9 cellular contexts compared by ENCODE assay signal in the genomic region with DNA sequence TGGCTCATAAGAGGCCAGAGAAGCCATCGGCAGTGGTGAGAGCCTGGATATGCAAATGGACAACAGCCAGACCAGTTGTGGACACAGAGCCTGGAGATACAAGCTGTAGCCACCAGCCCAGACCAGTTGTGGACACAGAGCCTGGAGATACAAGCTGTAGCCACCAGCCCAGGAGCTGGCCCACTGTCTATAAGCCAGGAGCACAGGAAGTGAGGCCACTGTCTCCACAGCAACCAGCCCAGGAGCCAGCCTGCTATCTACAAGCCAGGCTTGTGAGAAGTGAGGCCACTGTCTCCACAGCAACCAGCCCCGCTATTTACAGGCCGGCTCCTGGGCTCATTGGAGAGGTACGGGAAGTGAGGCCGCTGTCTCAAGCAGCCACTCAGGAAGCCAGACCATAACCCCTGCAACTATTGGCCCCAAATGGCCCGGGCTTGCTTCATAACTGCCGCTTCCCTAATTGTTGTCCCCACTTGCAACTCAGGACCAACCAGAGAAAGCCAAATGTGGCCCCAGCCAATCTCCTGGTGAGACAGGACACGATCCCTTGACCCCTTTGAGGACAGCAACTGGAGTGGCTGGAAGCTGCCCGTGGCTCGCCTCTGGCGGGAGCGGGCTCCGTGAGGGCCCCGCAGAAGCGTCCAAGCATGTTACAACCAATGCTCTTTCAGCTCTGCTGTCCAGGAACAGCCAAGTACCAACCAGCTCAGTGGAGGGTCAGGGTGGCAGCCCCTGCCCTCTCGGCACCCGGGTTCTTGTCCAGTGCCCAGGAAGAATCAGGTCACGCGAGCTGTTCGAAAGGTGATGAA. TPM values are rescaled to one million over a fixed set of nuclear protein-coding genes. Genes with fewer than 3 reads are reported as not detected.
DNase-seq lines count a peak whose midpoint lies in the region; ATAC-seq and TF ChIP-seq lines count a peak whose summit lies in the region.
"Had no signal": no experiment of that assay in that cellular context is flagged by ENCODE, and none has a peak within 500 bp of the region (broad histone marks: within the 10 kb centered on the region; RNA-seq: fewer than 3 reads in every experiment).

No MANE protein-coding gene starts in this region.

- no peak overlapping the region for H3K27ac ChIP-seq in left ventricle myocardium inferior (replicated peaks)
- no peak overlapping the region for H3K27ac ChIP-seq in CD8-positive, alpha-beta memory T cell (ENCODE audit: low read depth, low read length)

- H3K4me1 Mint-ChIP-seq in CD8-positive, alpha-beta memory T cell = no peaks in the 10 kb centered on the region

- H3K9me3 Mint-ChIP-seq in CD8-positive, alpha-beta memory T cell = no peaks in the 10 kb centered on the region

- H3K36me3 Mint-ChIP-seq in CD8-positive, alpha-beta memory T cell = no peaks in the 10 kb centered on the region

- peak overlapping the region in 1 of 8 donors; percentile 77 for H3K27ac Mint-ChIP-seq in CD8-positive, alpha-beta memory T cell

- CTCF ChIA-PET in CD8-positive, alpha-beta memory T cell (lab: Charles Lee) = interaction anchor here (0.7 to 1.4 kb wide), 4 partner anchors 8 to 178 kb away, joined by 3 to 4 read pairs (median 4); no protein-coding TSS in a partner anchor

- DNase-seq in CD1c-positive myeloid dendritic cell (ENCODE audit: extremely low spot score) = peak; percentile 87
- DNase-seq in SHP77 treated with DMSO at 0.1 percent for 48 hours (lab: John Stamatoyannopoulos, UW) = peak; percentile 13
- peak; percentile 44 for DNase-seq in left ventricle myocardium inferior
- no peak for DNase-seq in stimulated activated CD4-positive, alpha-beta T cell treated with anti-CD3 and anti-CD28 coated beads, Interleukin-12 subunit alpha, Interleukin-12 subunit beta, amount 100 ng/mL, for 4 hours
- DNase-seq in CD8-positive, alpha-beta memory T cell = no peak

- POLR2A ChIA-PET in CD8-positive, alpha-beta memory T cell (lab: Charles Lee) = no interaction called here

- H3K9me3 ChIP-seq in left ventricle myocardium inferior (replicated peaks) = no peaks in the 10 kb centered on the region
- H3K9me3 ChIP-seq in CD8-positive, alpha-beta memory T cell (ENCODE audit: low read length) = no peaks in the 10 kb centered on the region

- no peak overlapping the region for H3K4me3 ChIP-seq in left ventricle myocardium inferior
- H3K4me3 ChIP-seq in CD8-positive, alpha-beta memory T cell (ENCODE audit: low read length) = no peak overlapping the region

- no peaks in the 10 kb centered on the region for H3K4me1 ChIP-seq in left ventricle myocardium inferior
- no peaks in the 10 kb centered on the region for H3K4me1 ChIP-seq in CD8-positive, alpha-beta memory T cell (ENCODE audit: insufficient read depth, low read length)

- TF ChIP-seq CTCF in left ventricle myocardium inferior (IDR thresholded peaks at IDR 0.05; ENCODE audit: borderline replicate concordance) = no peak

- H3K4me3 Mint-ChIP-seq in CD8-positive, alpha-beta memory T cell = no peak overlapping the region

- no peaks in the 10 kb centered on the region for H3K36me3 ChIP-seq in left ventricle myocardium inferior
- H3K36me3 ChIP-seq in CD8-positive, alpha-beta memory T cell (ENCODE audit: insufficient read depth, low read length) = no peaks in the 10 kb centered on the region

- intact Hi-C loops in left ventricle myocardium inferior (cut with micrococcal nuclease) = no loop called here

- peaks cover 79% of the 10 kb centered on the region for H3K27me3 ChIP-seq in left ventricle myocardium inferior (ENCODE audit: low read depth)
- H3K27me3 ChIP-seq in CD8-positive, alpha-beta memory T cell (ENCODE audit: insufficient read depth, low read length, poor library complexity, severe bottlenecking) = peaks cover 7% of the 10 kb centered on the region

- peaks cover 20 to 67% of the 10 kb centered on the region in 2 donors for H3K27me3 Mint-ChIP-seq in CD8-positive, alpha-beta memory T cell

- ATAC-seq in HG03442 (IDR thresholded peaks at IDR 0.05; ENCODE audit: unreplicated experiment) (peak; percentile 53), GM18873 (IDR thresholded peaks at IDR 0.05; ENCODE audit: low FRiP score, unreplicated experiment) (no peak), HG02623 (IDR thresholded peaks at IDR 0.05; ENCODE audit: unreplicated experiment) (no peak)

RNA-seq across cellular contexts. Expression of gene CNPY1, which starts 44.1 kb away (rescaled TPM):
- total RNA-seq in left ventricle myocardium inferior = not detected
- total RNA-seq in CD8-positive, alpha-beta memory T cell = not detected
- not detected for polyA plus RNA-seq in CD8-positive, alpha-beta memory T cell
- total RNA-seq: T-helper 2 cell treated with Interferon-gamma antibody and Interleukin-4, amounts not matched to agents 100 ng/mL and 5 ng/mL, for 36 hours had no signal

RNA-seq across cellular contexts. Expression of gene RBM33, which starts 54.0 kb away (rescaled TPM):
- 30.8 TPM for total RNA-seq in left ventricle myocardium inferior
- 10 to 100 TPM; 68.7 to 71.6 TPM for total RNA-seq in CD8-positive, alpha-beta memory T cell
- polyA plus RNA-seq in CD8-positive, alpha-beta memory T cell = 68.5 TPM

Comparison
In these comparisons a context has a peak if more than half of its experiments do, and no peak if none do; other contexts are left out.
1. DNase-seq: peak in CD1c-positive myeloid dendritic cell (single experiment), SHP77 treated with DMSO at 0.1 percent for 48 hours (single experiment) and left ventricle myocardium inferior (single experiment); none in stimulated activated CD4-positive, alpha-beta T cell treated with anti-CD3 and anti-CD28 coated beads, Interleukin-12 subunit alpha, Interleukin-12 subunit beta, amount 100 ng/mL, for 4 hours (single experiment) and CD8-positive, alpha-beta memory T cell (0 of 5).